In the genomic region with DNA sequence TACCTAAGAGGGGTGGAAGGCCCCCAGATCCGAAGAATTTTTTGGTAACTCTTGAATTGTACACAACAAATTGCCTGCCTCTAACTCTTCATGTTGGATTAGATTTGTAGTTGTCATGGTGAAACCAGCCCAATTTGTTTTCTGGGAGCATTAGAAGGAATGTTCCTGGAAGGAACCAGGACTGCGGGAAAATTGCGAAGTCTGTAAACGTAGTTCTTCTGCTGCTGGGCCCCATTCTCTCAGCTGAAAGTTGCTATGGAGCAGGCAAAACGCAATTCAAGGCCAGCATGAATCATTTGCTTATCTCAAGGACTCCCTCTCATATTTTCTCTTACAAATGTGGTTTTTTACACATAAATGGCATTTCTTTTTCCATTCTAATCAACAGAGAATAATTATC, we compare ENCODE assay signal across 19 cellular contexts.
A peak's percentile ranks its signal among the peaks of the same experiment; 100 is the strongest.
DNase-seq lines count a peak whose midpoint lies in the region; ATAC-seq and TF ChIP-seq lines count a peak whose summit lies in the region.
"Had no signal": no experiment of that assay in that cellular context is flagged by ENCODE, and none has a peak within 500 bp of the region (broad histone marks: within the 10 kb centered on the region; RNA-seq: fewer than 3 reads in every experiment).

No MANE protein-coding gene starts in this region.

- DNase-seq in left cardiac atrium, result no peak
- DNase-seq in Right ventricle myocardium superior, result no peak
- DNase-seq in cardiac fibroblast (ENCODE audit: low read depth in 2 of 2), result peak; percentile 75 to 98
- DNase-seq in medulla oblongata (ENCODE audit: extremely low spot score), result peak; percentile 32
- DNase-seq in uterus, result peak; percentile 33 to 35
- no peak for DNase-seq in naive thymus-derived CD4-positive, alpha-beta T cell
- DNase-seq in NCI-H1694 treated with DMSO at 0.1 percent for 48 hours (lab: John Stamatoyannopoulos, UW), result no peak
- DNase-seq: 8988T; activated CD4-positive, alpha-beta memory T cell treated with anti-CD3 and anti-CD28 coated beads, Interleukin-2, amount 10 ng/mL, durations not matched to agents 7 days and 5 days; activated T-cell treated with anti-CD3 and anti-CD28 coated beads, Interleukin-2, amount 50 U/mL, for 48 hours; GOT3; Kasumi-1; kidney; mucosa of descending colon; NCI-H1417; NCI-H82; occipital lobe had no signal

- peaks cover 4 to 28% (median 25%) of the 10 kb centered on the region in 5 donors for H3K27me3 Mint-ChIP-seq in naive thymus-derived CD4-positive, alpha-beta T cell
- H3K27me3 Mint-ChIP-seq: activated CD4-positive, alpha-beta memory T cell treated with anti-CD3 and anti-CD28 coated beads, Interleukin-2, amount 10 ng/mL, durations not matched to agents 7 days and 5 days had no signal

- no peaks in the 10 kb centered on the region for H3K4me1 Mint-ChIP-seq in naive thymus-derived CD4-positive, alpha-beta T cell
- H3K4me1 Mint-ChIP-seq: activated CD4-positive, alpha-beta memory T cell treated with anti-CD3 and anti-CD28 coated beads, Interleukin-2, amount 10 ng/mL, durations not matched to agents 7 days and 5 days had no signal

- ATAC-seq in left cardiac atrium, result peak; percentile 81 to 88
- ATAC-seq in Right ventricle myocardium superior (ENCODE audit: poor library complexity), result no peak
- ATAC-seq in naive thymus-derived CD4-positive, alpha-beta T cell, result no peak
- ATAC-seq in GM19463 (IDR thresholded peaks at IDR 0.05; ENCODE audit: unreplicated experiment), result no peak
- ATAC-seq: mucosa of descending colon had no signal

- H3K9me3 Mint-ChIP-seq in naive thymus-derived CD4-positive, alpha-beta T cell, result peaks cover 0 to 8% (median 0%) of the 10 kb centered on the region in 11 donors
- H3K9me3 Mint-ChIP-seq: activated CD4-positive, alpha-beta memory T cell treated with anti-CD3 and anti-CD28 coated beads, Interleukin-2, amount 10 ng/mL, durations not matched to agents 7 days and 5 days; type B pancreatic cell had no signal

- no peaks in the 10 kb centered on the region for H3K36me3 Mint-ChIP-seq in naive thymus-derived CD4-positive, alpha-beta T cell
- H3K36me3 Mint-ChIP-seq: type B pancreatic cell had no signal

- no peak for TF ChIP-seq CTCF in cardiac fibroblast (IDR thresholded peaks at IDR 0.05; ENCODE audit: low read depth, low read length)
- no peak for TF ChIP-seq CTCF in uterus (IDR thresholded peaks at IDR 0.05)

- H3K27ac ChIP-seq in uterus, result peak overlapping the region in 1 of 2 donors; percentile 30
- no peak overlapping the region for H3K27ac ChIP-seq in naive thymus-derived CD4-positive, alpha-beta T cell (ENCODE audit: low read depth, low read length)

- H3K4me3 ChIP-seq in cardiac fibroblast (replicated peaks in 1 of 2; ENCODE audit: low read depth in 2 of 2, low read length in 2 of 2), result no peak overlapping the region
- no peak overlapping the region for H3K4me3 ChIP-seq in uterus
- no peak overlapping the region for H3K4me3 ChIP-seq in naive thymus-derived CD4-positive, alpha-beta T cell (ENCODE audit: low read length)
- H3K4me3 ChIP-seq: mucosa of descending colon had no signal

- POLR2A ChIA-PET in naive thymus-derived CD4-positive, alpha-beta T cell (lab: Charles Lee), result no interaction called here

- H3K27ac Mint-ChIP-seq in naive thymus-derived CD4-positive, alpha-beta T cell, result no peak overlapping the region
- H3K27ac Mint-ChIP-seq: activated CD4-positive, alpha-beta memory T cell treated with anti-CD3 and anti-CD28 coated beads, Interleukin-2, amount 10 ng/mL, durations not matched to agents 7 days and 5 days; type B pancreatic cell had no signal

- H3K27me3 ChIP-seq in uterus, result no peaks in the 10 kb centered on the region
- H3K27me3 ChIP-seq in naive thymus-derived CD4-positive, alpha-beta T cell (ENCODE audit: control insufficient read depth in 2 of 2, insufficient read depth in 2 of 2, low read length in 2 of 2), result no peaks in the 10 kb centered on the region

- CTCF ChIA-PET in naive thymus-derived CD4-positive, alpha-beta T cell (lab: Charles Lee), result no interaction called here

- H3K4me1 ChIP-seq in uterus, result peaks cover 0 to 8% of the 10 kb centered on the region in 2 donors
- no peaks in the 10 kb centered on the region for H3K4me1 ChIP-seq in naive thymus-derived CD4-positive, alpha-beta T cell (ENCODE audit: control insufficient read depth in 2 of 2, insufficient read depth in 2 of 2, low read length in 2 of 2)

- TF ChIP-seq POLR2A in uterus (IDR thresholded peaks at IDR 0.05), result no peak

- no peaks in the 10 kb centered on the region for H3K36me3 ChIP-seq in uterus
- H3K36me3 ChIP-seq in naive thymus-derived CD4-positive, alpha-beta T cell (ENCODE audit: control insufficient read depth in 2 of 3, insufficient read depth in 3 of 3, low read length in 3 of 3), result no peaks in the 10 kb centered on the region

- no peak overlapping the region for H3K4me3 Mint-ChIP-seq in naive thymus-derived CD4-positive, alpha-beta T cell
- H3K4me3 Mint-ChIP-seq: activated CD4-positive, alpha-beta memory T cell treated with anti-CD3 and anti-CD28 coated beads, Interleukin-2, amount 10 ng/mL, durations not matched to agents 7 days and 5 days; type B pancreatic cell had no signal

- no peaks in the 10 kb centered on the region for H3K9me3 ChIP-seq in uterus
- no peaks in the 10 kb centered on the region for H3K9me3 ChIP-seq in naive thymus-derived CD4-positive, alpha-beta T cell (ENCODE audit: control insufficient read depth in 2 of 3, low read length in 3 of 3)
- H3K9me3 ChIP-seq: mucosa of descending colon had no signal

- intact Hi-C loops in left cardiac atrium (cut with DNase I), result no loop called here
- intact Hi-C loops in Right ventricle myocardium superior (cut with DNase I), result no loop called here
- intact Hi-C loops in uterus (cut with DNase I; ENCODE audit: low total_unique reads), result no loop called here
- intact Hi-C loops in naive thymus-derived CD4-positive, alpha-beta T cell (cut with micrococcal nuclease), result no loop called here

Comparison
In these comparisons a context has a peak if more than half of its experiments do, and no peak if none do; other contexts are left out.
1. ATAC-seq: peak in left cardiac atrium (2 of 2); none in Right ventricle myocardium superior (single experiment), naive thymus-derived CD4-positive, alpha-beta T cell (single experiment) and GM19463 (single experiment).
2. DNase-seq: peak in cardiac fibroblast (2 of 2), medulla oblongata (single experiment) and uterus (2 of 2); none in left cardiac atrium (single experiment), Right ventricle myocardium superior (single experiment), naive thymus-derived CD4-positive, alpha-beta T cell (0 of 9) and NCI-H1694 treated with DMSO at 0.1 percent for 48 hours (single experiment).